In genomic region chr9:109894921-109895758, GRCh38 we compare ENCODE assay signal across 10 cellular contexts.
A peak's percentile ranks its signal among the peaks of the same experiment; 100 is the strongest.
DNase-seq lines count a peak whose midpoint lies in the region; ATAC-seq and FAIRE-seq lines count a peak whose summit lies in the region.
"Had no signal": no experiment of that assay in that cellular context is flagged by ENCODE, and none has a peak within 500 bp of the region (broad histone marks: within the 10 kb centered on the region; RNA-seq: fewer than 3 reads in every experiment).

No MANE protein-coding gene starts in this region.

- H3K36me3 ChIP-seq in adipocyte (ENCODE audit: control insufficient read depth, insufficient read depth, low read length, severe bottlenecking): peaks cover 54% of the 10 kb centered on the region

- ATAC-seq in Right ventricle myocardium inferior (peak; percentile 36), Right ventricle myocardium superior (ENCODE audit: poor library complexity) (no peak), HG03175 (IDR thresholded peaks at IDR 0.05; ENCODE audit: unreplicated experiment) (peak; percentile 71)
- ATAC-seq in stimulated activated naive CD8-positive, alpha-beta T cell treated with anti-CD3 and anti-CD28 coated beads, Interleukin-15, Interleukin-2, amounts not matched to agents 100 U/mL and 50 U/mL, for 24 hours: peak; percentile 66

- no peak for FAIRE-seq in HTR-8/SVneo (lab: Jason Lieb, UNC)
- FAIRE-seq: keratinocyte, TTC549 had no signal

- H3K9ac ChIP-seq in adipocyte (ENCODE audit: low read length): no peak overlapping the region

- peaks cover 6% of the 10 kb centered on the region for H3K4me1 ChIP-seq in adipocyte (ENCODE audit: control insufficient read depth, insufficient read depth, low read length)

- no peaks in the 10 kb centered on the region for H3K27me3 ChIP-seq in adipocyte (replicated peaks; ENCODE audit: control insufficient read depth, insufficient read depth, low read length)

- no peak overlapping the region for H3K4me3 ChIP-seq in adipocyte (ENCODE audit: low read length)

- DNase-seq in Right ventricle myocardium inferior (ENCODE audit: missing footprints) (no peak), Right ventricle myocardium superior (no peak), adipocyte (ENCODE audit: low read depth) (peak; percentile 45), COLO668 (lab: John Stamatoyannopoulos, UW; ENCODE audit: unreplicated experiment) (no peak), HTR-8/SVneo (ENCODE audit: insufficient read length, low spot score) (no peak), SIG-M5 (lab: John Stamatoyannopoulos, UW) (no peak)
- DNase-seq in stimulated activated naive CD8-positive, alpha-beta T cell treated with anti-CD3 and anti-CD28 coated beads, Interleukin-15, Interleukin-2, amounts not matched to agents 100 U/mL and 50 U/mL, for 24 hours: peak; percentile 40

- intact Hi-C loops in Right ventricle myocardium inferior (cut with DNase I): no loop called here
- intact Hi-C loops in Right ventricle myocardium superior (cut with DNase I): no loop called here

- H3K9me3 ChIP-seq in adipocyte (ENCODE audit: control insufficient read depth, low read length): no peaks in the 10 kb centered on the region

Comparison
In these comparisons a context has a peak if more than half of its experiments do, and no peak if none do; other contexts are left out.
1. DNase-seq: peak in adipocyte (single experiment) and stimulated activated naive CD8-positive, alpha-beta T cell treated with anti-CD3 and anti-CD28 coated beads, Interleukin-15, Interleukin-2, amounts not matched to agents 100 U/mL and 50 U/mL, for 24 hours (single experiment); none in Right ventricle myocardium inferior (single experiment), Right ventricle myocardium superior (single experiment), COLO668 (single experiment), HTR-8/SVneo (single experiment) and SIG-M5 (single experiment).